Comparison of ENCODE assay signal across 8 cellular contexts in the genomic region with DNA sequence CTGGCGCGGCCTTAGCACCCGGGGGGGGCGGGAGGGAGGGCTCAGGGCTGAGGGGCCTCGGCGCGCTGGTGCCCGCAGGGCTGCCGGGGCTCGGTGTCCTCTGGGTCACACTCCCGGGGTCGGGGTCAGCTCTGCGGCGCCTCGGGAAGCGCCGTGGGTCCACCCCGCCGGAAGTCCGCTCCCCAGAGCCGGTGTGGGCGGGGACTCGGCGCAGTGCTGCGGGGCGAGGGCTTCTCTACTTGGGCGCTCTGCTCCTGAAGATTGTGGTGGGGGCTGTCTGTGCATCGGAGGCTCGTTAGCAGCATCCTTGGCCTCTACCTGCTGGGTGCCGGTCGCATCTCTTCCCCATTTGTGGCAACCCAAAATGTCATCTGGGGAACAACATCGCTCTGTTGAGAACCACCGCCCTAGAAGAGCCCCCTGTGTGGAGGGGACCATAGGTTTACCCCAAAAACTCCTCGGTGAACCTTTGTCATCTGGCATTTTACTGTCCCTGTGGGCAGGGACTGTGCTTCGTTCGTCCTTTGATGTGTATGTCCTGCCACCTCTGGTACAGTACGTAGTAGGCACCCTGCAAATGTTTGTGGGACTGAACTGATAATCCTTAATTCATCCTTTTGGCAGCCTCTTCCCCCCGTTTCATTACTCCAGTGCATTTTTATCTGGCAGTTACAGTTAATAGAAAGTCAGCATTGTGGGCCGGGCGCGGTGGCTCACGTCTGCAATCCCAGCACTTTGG. TPM values are rescaled to one million over a fixed set of nuclear protein-coding genes. Genes with fewer than 3 reads are reported as not detected.
DNase-seq lines count a peak whose midpoint lies in the region; ATAC-seq, FAIRE-seq and TF ChIP-seq lines count a peak whose summit lies in the region.

No MANE protein-coding gene starts in this region.

- H3K18ac ChIP-seq in H1 (ENCODE audit: extremely low read depth, low read length), result peak overlapping the region; percentile 60

- no peak overlapping the region for H2AFZ ChIP-seq in HCT116 (ENCODE audit: low read depth, low read length, poor library complexity, severe bottlenecking)
- H2AFZ ChIP-seq in MM.1S (ENCODE audit: low read length), result peak overlapping the region; percentile 74
- 0 out of 2 replicates have a peak overlapping the region, but pooled peaks have one; percentile 93 for H2AFZ ChIP-seq in H1 (ENCODE audit: low read length)

- CTCF ChIA-PET in HCT116 (lab: Charles Lee) (no interaction called here), H1 (lab: Charles Lee; ENCODE audit: partially characterized antibody) (interaction anchor here (1.4 kb wide), 1 partner anchor 554 kb away, joined by 5 read pairs; no protein-coding TSS in a partner anchor)

- H3K4ac ChIP-seq in H1 (replicated peaks; ENCODE audit: insufficient read length, low read depth, low read length), result no peak overlapping the region

- no peak overlapping the region for H4K5ac ChIP-seq in H1 (ENCODE audit: insufficient read length, low read depth, low read length)

- no peaks in the 10 kb centered on the region; a peak in 1 of 4 replicates for H3K36me3 ChIP-seq in HCT116 (ENCODE audit: control insufficient read depth in 1 of 2, insufficient read depth in 2 of 2, low read length in 2 of 2)
- H3K36me3 ChIP-seq in MM.1S (replicated peaks; ENCODE audit: insufficient read depth, low read length), result no peaks in the 10 kb centered on the region; the same call in 1 of the 2 replicates
- no peaks in the 10 kb centered on the region; a peak in 1 of 8 replicates for H3K36me3 ChIP-seq in H1 (ENCODE audit: control insufficient read depth in 2 of 4, insufficient read depth in 4 of 4, low read length in 3 of 4)
- no peaks in the 10 kb centered on the region for H3K36me3 ChIP-seq in mucosa of descending colon (ENCODE audit: low read depth)

- TF ChIP-seq RAD21 in HCT116 (IDR thresholded peaks at IDR 0.05; ENCODE audit: low read depth) (no peak), H1 (IDR thresholded peaks at IDR 0.05 in 1 of 2, conservative IDR thresholded peaks at IDR 0.05 in 1 of 2; ENCODE audit: low read depth in 2 of 2, low read length in 2 of 2) (no peak)

- H3K79me1 ChIP-seq in H1 (ENCODE audit: low read depth, low read length), result peaks cover 7% of the 10 kb centered on the region

- intact Hi-C loops in HCT116 (cut with micrococcal nuclease), result no loop called here
- intact Hi-C loops in mucosa of descending colon (cut with DNase I, micrococcal nuclease), result loop anchor here in 1 of 2 donors (10.0 kb wide), 1 partner anchor 522 kb away; no protein-coding TSS in a partner anchor

- H3K27ac ChIP-seq in HCT116 (ENCODE audit: low read depth, low read length) (peak overlapping the region; percentile 26; the same call in 1 of the 2 replicates), MM.1S (ENCODE audit: low read length) (peak overlapping the region; percentile 56; the same call in 1 of the 2 replicates), H1 (ENCODE audit: low read depth, low read length) (no peak overlapping the region)

- peaks cover 10% of the 10 kb centered on the region; the same call in 1 of the 2 replicates for H3F3A ChIP-seq in MM.1S (ENCODE audit: insufficient read depth, low read length)

- peaks cover 11 to 17% of the 10 kb centered on the region in 2 experiments for H3K4me1 ChIP-seq in HCT116 (ENCODE audit: control insufficient read depth in 1 of 2, insufficient read depth in 2 of 2, low read length in 2 of 2)
- peaks cover 15% of the 10 kb centered on the region; the same call in 1 of the 2 replicates for H3K4me1 ChIP-seq in MM.1S (ENCODE audit: low read length)
- peaks cover 0 to 6% (median 3%) of the 10 kb centered on the region in 4 experiments; a peak in 4 of 7 replicates for H3K4me1 ChIP-seq in H1 (replicated peaks in 1 of 4; ENCODE audit: control insufficient read depth in 3 of 4, insufficient read depth in 4 of 4, low read length in 3 of 4)
- peaks cover 20% of the 10 kb centered on the region for H3K4me1 ChIP-seq in mucosa of descending colon (ENCODE audit: low read depth)

- no peak overlapping the region for H2BK12ac ChIP-seq in H1 (ENCODE audit: low read depth, low read length)

- no peak overlapping the region for H2BK15ac ChIP-seq in H1 (ENCODE audit: low read length)

- H3K9me3 ChIP-seq in HCT116 (ENCODE audit: control insufficient read depth in 1 of 2, insufficient read depth in 1 of 2, low read depth in 1 of 2, low read length in 2 of 2) (no peaks in the 10 kb centered on the region), MM.1S (replicated peaks; ENCODE audit: insufficient read depth, low read length) (no peaks in the 10 kb centered on the region), H1 (ENCODE audit: insufficient read depth in 2 of 2, low read depth in 1 of 2, low read length in 1 of 2) (no peaks in the 10 kb centered on the region), mucosa of descending colon (no peaks in the 10 kb centered on the region)

- H4K20me1 ChIP-seq in HCT116 (ENCODE audit: insufficient read depth) (no peaks in the 10 kb centered on the region; the same call in 1 of the 2 replicates), MM.1S (ENCODE audit: insufficient read depth, low read length) (peaks cover 5% of the 10 kb centered on the region; the same call in 1 of the 2 replicates), H1 (replicated peaks in 1 of 2; ENCODE audit: control insufficient read depth in 1 of 2, insufficient read depth in 2 of 2, low read length in 2 of 2) (peaks cover 0 to 6% of the 10 kb centered on the region in 2 experiments)

- H3K9me2 ChIP-seq in HCT116 (ENCODE audit: insufficient read depth) (no peaks in the 10 kb centered on the region), MM.1S (replicated peaks; ENCODE audit: insufficient read depth, low read length) (no peaks in the 10 kb centered on the region)

- H4K8ac ChIP-seq in H1 (ENCODE audit: extremely low read depth, insufficient read depth, low read length), result peak overlapping the region; percentile 73

- H3K23me2 ChIP-seq in H1 (ENCODE audit: low read depth, low read length), result peaks cover 5% of the 10 kb centered on the region; the same call in 1 of the 2 replicates

- peak overlapping the region; percentile 79 to 95 for H3K4me3 ChIP-seq in HCT116 (replicated peaks in 1 of 2; ENCODE audit: low read depth in 1 of 2, low read length in 2 of 2)
- H3K4me3 ChIP-seq in MM.1S (ENCODE audit: low read length), result peak overlapping the region; percentile 99
- H3K4me3 ChIP-seq in H1 (ENCODE audit: extremely low read depth in 1 of 4, insufficient read depth in 2 of 4, low read depth in 3 of 4, low read length in 4 of 4), result peak overlapping the region; percentile 79 to 95 (median 90)
- H3K4me3 ChIP-seq in mucosa of descending colon, result peak overlapping the region; percentile 96

- H2BK120ac ChIP-seq in H1 (replicated peaks; ENCODE audit: low read depth, low read length), result no peak overlapping the region

- no peak overlapping the region for H3K23ac ChIP-seq in H1 (ENCODE audit: insufficient read length)

- DNase-seq in NCI-H2081 (lab: John Stamatoyannopoulos, UW), result peak; percentile 1 to 41
- no peak for DNase-seq in NCI-H2081 treated with DMSO at 0.1 percent for 48 hours (lab: John Stamatoyannopoulos, UW)
- no peak for DNase-seq in HCT116 (ENCODE audit: low read depth, low spot score)
- peak; percentile 60 for DNase-seq in MM.1S
- peak; percentile 28 to 36 for DNase-seq in activated CD4-positive, alpha-beta T cell treated with anti-CD3 and anti-CD28 coated beads, Interleukin-2, amount 50 U/mL, for 4 hours
- peak in 1 of 2 experiments; percentile 71 for DNase-seq in H1 (ENCODE audit: low read depth in 1 of 2, low spot score in 2 of 2)
- DNase-seq in mucosa of descending colon, result peak; percentile 63 to 85 (median 84)
- peak; percentile 30 to 39 for DNase-seq in stimulated activated CD8-positive, alpha-beta memory T cell treated with anti-CD3 and anti-CD28 coated beads, Interleukin-7, amount 100 ng/mL, for 48 hours (ENCODE audit: extremely low read depth in 1 of 2, low read depth in 1 of 2)

- BruUV-seq in HCT116 (replicated peaks; lab: Mats Ljungman, UMichigan), result TSS peak; percentile 28

- ATAC-seq in HCT116, result peak; percentile 82
- ATAC-seq in mucosa of descending colon, result peak; percentile 90

- H2BK5ac ChIP-seq in H1 (ENCODE audit: low read depth, low read length), result peak overlapping the region; percentile 24

- H3K27me3 ChIP-seq in HCT116 (ENCODE audit: insufficient read depth, low read length) (no peaks in the 10 kb centered on the region), MM.1S (replicated peaks; ENCODE audit: insufficient read depth, low read length) (no peaks in the 10 kb centered on the region), H1 (replicated peaks in 1 of 4; ENCODE audit: control insufficient read depth in 3 of 4, extremely low read depth in 1 of 4, insufficient read depth in 3 of 4, low read length in 3 of 4) (no peaks in the 10 kb centered on the region)

- TF ChIP-seq POLR2A in HCT116 (IDR thresholded peaks at IDR 0.05; ENCODE audit: borderline replicate concordance, extremely low read depth, insufficient read depth, insufficient read length), result no peak
- TF ChIP-seq POLR2A in H1 (IDR thresholded peaks at IDR 0.05; ENCODE audit: control extremely low read depth in 1 of 2, low read depth in 2 of 2, low read length in 2 of 2), result 0 out of 3 replicates have a peak, but pooled peaks of 1 of the 2 experiments have one; percentile 4

- H4K91ac ChIP-seq in H1 (replicated peaks; ENCODE audit: insufficient read length, low read length), result no peak overlapping the region

- H3K56ac ChIP-seq in H1 (replicated peaks; ENCODE audit: insufficient read length, low read depth, low read length), result peak overlapping the region; percentile 32

- no peak for TF ChIP-seq EP300 in H1 (IDR thresholded peaks at IDR 0.05; ENCODE audit: borderline replicate concordance in 1 of 2, low read depth in 2 of 2, low read length in 2 of 2)

- H3K9ac ChIP-seq in HCT116 (ENCODE audit: low read length) (peak overlapping the region; percentile 67), MM.1S (ENCODE audit: low read length) (peak overlapping the region; percentile 83), H1 (replicated peaks in 1 of 4; ENCODE audit: extremely low read depth in 1 of 4, low read depth in 3 of 4, low read length in 3 of 4) (peak overlapping the region; percentile 39 to 72 (median 60))

- POLR2A ChIA-PET in HCT116 (lab: Charles Lee) (interaction anchor here (0.6 to 1.0 kb wide), 2 partner anchors 45 to 594 kb away, joined by 3 to 5 read pairs; no protein-coding TSS in a partner anchor), H1 (lab: Charles Lee; ENCODE audit: partially characterized antibody) (interaction anchor here (1.0 to 1.1 kb wide), 2 partner anchors 133 to 567 kb away, joined by 3 to 4 read pairs; no protein-coding TSS in a partner anchor)

- no peak overlapping the region for H2BK20ac ChIP-seq in H1 (ENCODE audit: low read length)

- WGBS in H1 (ENCODE audit: extremely low coverage in 1 of 2, insufficient coverage in 1 of 2, insufficient read length in 1 of 2, insufficient replicate concordance in 2 of 2, low coverage in 1 of 2, low lambda C conversion rate in 2 of 2, missing lambda C conversion rate in 1 of 2), 2 experiments, result 6% methylated on average over 25 of the region's 42 CpGs; no CpG with 5 or more reads in 1 of the 2 experiments

- TF ChIP-seq CTCF in HCT116 (IDR thresholded peaks at IDR 0.05 in 2 of 3, conservative IDR thresholded peaks at IDR 0.05 in 1 of 3; ENCODE audit: borderline replicate concordance in 1 of 3, insufficient read depth in 1 of 3, low read depth in 2 of 3, low read length in 2 of 3) (no peak), MM.1S (IDR thresholded peaks at IDR 0.05; ENCODE audit: low read length) (no peak), H1 (IDR thresholded peaks at IDR 0.05; ENCODE audit: control extremely low read depth in 1 of 3, insufficient read depth in 1 of 3, low read depth in 1 of 3, low read length in 3 of 3) (no peak), mucosa of descending colon (IDR thresholded peaks at IDR 0.05) (no peak)

- H2AK5ac ChIP-seq in H1 (ENCODE audit: low read depth, low read length), result no peak overlapping the region

- H3K4me2 ChIP-seq in HCT116 (ENCODE audit: low read length) (peak overlapping the region; percentile 95), MM.1S (ENCODE audit: low read depth, low read length) (peak overlapping the region; percentile 96), H1 (ENCODE audit: insufficient read depth in 1 of 2, low read depth in 2 of 2, low read length in 2 of 2) (peak overlapping the region; percentile 64 to 93)

- peaks cover 51% of the 10 kb centered on the region for H3K79me2 ChIP-seq in HCT116 (ENCODE audit: insufficient read depth, low read length)
- H3K79me2 ChIP-seq in MM.1S (ENCODE audit: low read length), result peaks cover 51% of the 10 kb centered on the region
- H3K79me2 ChIP-seq in H1 (ENCODE audit: control insufficient read depth in 1 of 2, insufficient read depth in 2 of 2, low read length in 2 of 2), result peaks cover 16 to 50% of the 10 kb centered on the region in 2 experiments

- no peak for FAIRE-seq in H1 (lab: Jason Lieb, UNC)

- no peak overlapping the region for H3K14ac ChIP-seq in H1 (ENCODE audit: insufficient read length)

- RAD21 ChIA-PET in HCT116 (lab: Charles Lee; ENCODE audit: low non-redundant PET in 1 of 2, low total read pairs in 2 of 2, uncharacterized antibody in 2 of 2, unreplicated experiment in 2 of 2), result no interaction called here

RNA-seq across cellular contexts. Expression of gene NAPG, which starts 0.6 kb away (rescaled TPM):
- total RNA-seq in HCT116 (2021; ENCODE audit: unreplicated experiment), result 28.0 TPM
- 12.9 and 14.2 TPM in 2 replicates for polyA plus RNA-seq in HCT116 (2012)
- total RNA-seq in H1 (2021; fragmentation: NEBNext Ultra II Directional; extraction: Animal tissue kit (Norgen Biotek cat#: 25700)), result 19.6 and 23.5 TPM in 2 replicates
- polyA plus RNA-seq in H1 (2011; rRNA removed), result 5.5 and 8.0 TPM in 2 replicates
- polyA plus RNA-seq in H1 (2011; cell fraction: cytosol; rRNA removed), result 12.0 TPM
- polyA plus RNA-seq in H1 (2011; cell fraction: nucleus; rRNA removed), result 6.3 TPM
- 12.2 to 16.8 TPM (median 14.9 TPM) in 4 replicates for polyA plus RNA-seq in H1 (2012, experiment 1 of 2)
- 3.0 TPM for polyA plus RNA-seq in H1 (2012, experiment 2 of 2)
- 15.2 TPM for polyA plus RNA-seq in H1 (2013, experiment 1 of 2)
- polyA plus RNA-seq in H1 (2013, experiment 2 of 2), result 15.8 TPM
- 10.4 and 13.9 TPM in 2 replicates for polyA minus RNA-seq in H1 (2011; rRNA and poly(A)+ RNA removed)
- polyA minus RNA-seq in H1 (2011; cell fraction: cytosol; rRNA and poly(A)+ RNA removed), result 12.8 TPM
- 20.8 TPM for polyA minus RNA-seq in H1 (2011; cell fraction: nucleus; rRNA and poly(A)+ RNA removed)
- 10 to 100 TPM; 36.3 to 43.1 (median 38.1) TPM for total RNA-seq in mucosa of descending colon

Comparison
In these comparisons a context has a peak if more than half of its experiments do, and no peak if none do; other contexts are left out.
1. DNase-seq: peak in NCI-H2081 (2 of 2), MM.1S (single experiment), activated CD4-positive, alpha-beta T cell treated with anti-CD3 and anti-CD28 coated beads, Interleukin-2, amount 50 U/mL, for 4 hours (2 of 2), mucosa of descending colon (3 of 3) and stimulated activated CD8-positive, alpha-beta memory T cell treated with anti-CD3 and anti-CD28 coated beads, Interleukin-7, amount 100 ng/mL, for 48 hours (2 of 2); none in NCI-H2081 treated with DMSO at 0.1 percent for 48 hours (single experiment) and HCT116 (single experiment).
2. Peak in every context shown above with its lines, with median percentiles within 50 percentile points of each other: H3K4me2 ChIP-seq, H3K4me3 ChIP-seq and H3K9ac ChIP-seq.